Comparison of ENCODE assay signal across 1 cellular context in the genomic region with DNA sequence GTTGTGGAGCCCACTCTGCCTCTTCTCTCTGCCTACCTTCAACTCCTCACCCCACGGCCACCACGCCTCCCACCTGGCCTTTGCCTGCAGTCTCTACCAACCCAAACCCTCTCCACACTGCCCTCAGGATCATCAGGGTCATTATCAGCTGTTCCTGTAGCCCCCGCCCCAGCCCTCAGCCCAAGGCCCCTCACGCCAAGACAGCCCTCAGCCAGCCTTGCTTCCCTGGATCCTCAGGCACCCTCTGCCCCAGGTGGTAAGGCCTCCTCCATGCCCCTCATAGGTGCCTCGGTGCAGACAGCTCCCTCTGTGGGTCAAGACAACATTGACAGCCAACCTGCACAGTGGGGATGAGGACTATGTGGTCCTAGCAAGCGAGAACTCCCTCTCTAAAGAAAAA.
TF ChIP-seq lines count a peak whose summit lies in the region.

No MANE protein-coding gene starts in this region.

TF ChIP-seq in K562, 482 proteins besides CTCF, POLR2A, EP300 and RAD21:
- TF ChIP-seq ZKSCAN1 (IDR thresholded peaks at IDR 0.05; ENCODE audit: low read depth, low read length) = peak; percentile 43; the same call in 1 of the 2 replicates
- TF ChIP-seq BRD9 (IDR thresholded peaks at IDR 0.05; ENCODE audit: low read depth, partially characterized antibody) = no peak
- no peak for TF ChIP-seq ZNF707 (CRISPR knock-in tag; conservative IDR thresholded peaks at IDR 0.05)
- TF ChIP-seq PHB2 (IDR thresholded peaks at IDR 0.05; ENCODE audit: low read depth) = no peak
- TF ChIP-seq SMC3 (conservative IDR thresholded peaks at IDR 0.05; ENCODE audit: insufficient read depth, low read depth, low read length) = 0 out of 2 replicates have a peak, but pooled peaks have one; percentile 20
- no peak for TF ChIP-seq ZSCAN29 (IDR thresholded peaks at IDR 0.05)
